ENCODE assay signal across 13 cellular contexts in the genomic region with DNA sequence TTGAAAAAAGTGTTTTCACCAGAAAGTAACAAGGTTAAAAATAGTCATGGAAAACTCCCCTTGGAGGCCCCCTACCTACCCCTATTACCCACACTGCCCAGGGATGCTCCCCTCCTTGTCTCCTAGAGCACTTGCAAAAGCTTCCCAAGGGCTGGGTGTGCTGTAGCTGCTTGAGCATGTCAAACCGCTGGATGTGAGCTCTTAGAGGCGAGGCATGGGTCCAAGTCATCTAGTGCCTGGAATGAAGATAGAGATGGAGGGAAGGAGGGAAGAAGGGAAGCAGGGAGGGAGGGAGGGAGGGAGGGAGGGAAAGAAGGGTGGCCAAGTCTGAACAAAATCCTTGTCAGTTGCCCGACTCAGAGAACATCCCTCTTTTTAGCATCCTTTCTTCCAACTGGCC. TPM values are rescaled to one million over a fixed set of nuclear protein-coding genes. Genes with fewer than 3 reads are reported as not detected.
DNase-seq lines count a peak whose midpoint lies in the region; ATAC-seq and TF ChIP-seq lines count a peak whose summit lies in the region.
"Had no signal": no experiment of that assay in that cellular context is flagged by ENCODE, and none has a peak within 500 bp of the region (broad histone marks: within the 10 kb centered on the region; RNA-seq: fewer than 3 reads in every experiment).

No MANE protein-coding gene starts in this region.

- H3K36me3 Mint-ChIP-seq in chondrocyte (ENCODE audit: low read depth), result no peaks in the 10 kb centered on the region
- no peaks in the 10 kb centered on the region for H3K36me3 Mint-ChIP-seq in stimulated activated naive B cell treated with anti-CD40 and anti-IgM and Interleukin-4, amounts not matched to agents 10 μg/mL and 1 μg/mL and 100 μg/mL, for 72 hours

- no peak for TF ChIP-seq EP300 in ovary (IDR thresholded peaks at IDR 0.05)

- no peak overlapping the region for H3K4me3 Mint-ChIP-seq in chondrocyte (ENCODE audit: unreplicated experiment)
- H3K4me3 Mint-ChIP-seq in stimulated activated naive B cell treated with anti-CD40 and anti-IgM and Interleukin-4, amounts not matched to agents 10 μg/mL and 1 μg/mL and 100 μg/mL, for 72 hours, result no peak overlapping the region
- H3K4me3 Mint-ChIP-seq: activated CD4-positive, alpha-beta T cell treated with anti-CD3 and anti-CD28 coated beads for 36 hours had no signal

- H3K36me3 ChIP-seq in ovary, result no peaks in the 10 kb centered on the region
- H3K36me3 ChIP-seq in vagina, result no peaks in the 10 kb centered on the region
- H3K36me3 ChIP-seq: BLaER1 had no signal

- peak overlapping the region in 1 of 2 donors; percentile 63 for H3K27ac ChIP-seq in ovary
- peak overlapping the region; percentile 81 for H3K27ac ChIP-seq in vagina
- H3K27ac ChIP-seq: BLaER1 had no signal

- intact Hi-C loops in Right ventricle myocardium superior (cut with DNase I) (no loop called here), ovary (cut with DNase I) (no loop called here), vagina (cut with DNase I) (no loop called here)

- WGBS in ovary, 3 donors, result 6 to 14% (median 8%) methylated on average over 3 of the region's 3 CpGs

- DNase-seq in chondrocyte (ENCODE audit: low spot score) (no peak), Right ventricle myocardium superior (peak; percentile 63), ovary (peak in 4 of 5 donors; percentile 54 to 76 (median 68)), vagina (ENCODE audit: extremely low spot score in 2 of 2) (no peak), MV-4-11 (lab: John Stamatoyannopoulos, UW) (no peak)
- no peak for DNase-seq in stimulated activated naive B cell treated with anti-CD40 and anti-IgM and Interleukin-4, amounts not matched to agents 10 μg/mL and 1 μg/mL and 100 μg/mL, for 72 hours
- DNase-seq: activated CD4-positive, alpha-beta T cell treated with anti-CD3 and anti-CD28 coated beads for 36 hours; activated gamma-delta T cell treated with Interleukin-2 at 50 U/mL for 16 hours; DMS79; NCI-H526; T1000 had no signal

- TF ChIP-seq POLR2A in ovary (IDR thresholded peaks at IDR 0.05) (no peak), vagina (IDR thresholded peaks at IDR 0.05) (no peak), GM18505 (IDR thresholded peaks at IDR 0.05; ENCODE audit: borderline replicate concordance, extremely low read depth, insufficient read depth, insufficient read length) (no peak)

- H3K4me3 ChIP-seq in ovary, result no peak overlapping the region
- H3K4me3 ChIP-seq in vagina, result no peak overlapping the region
- H3K4me3 ChIP-seq: BLaER1 had no signal

- H3K27me3 Mint-ChIP-seq in chondrocyte (ENCODE audit: low read depth), result no peaks in the 10 kb centered on the region
- peaks cover 20 to 23% of the 10 kb centered on the region in 2 donors for H3K27me3 Mint-ChIP-seq in stimulated activated naive B cell treated with anti-CD40 and anti-IgM and Interleukin-4, amounts not matched to agents 10 μg/mL and 1 μg/mL and 100 μg/mL, for 72 hours

- peak overlapping the region; percentile 58 for H3K27ac Mint-ChIP-seq in chondrocyte (ENCODE audit: unreplicated experiment)
- no peak overlapping the region for H3K27ac Mint-ChIP-seq in stimulated activated naive B cell treated with anti-CD40 and anti-IgM and Interleukin-4, amounts not matched to agents 10 μg/mL and 1 μg/mL and 100 μg/mL, for 72 hours
- H3K27ac Mint-ChIP-seq: activated CD4-positive, alpha-beta T cell treated with anti-CD3 and anti-CD28 coated beads for 36 hours had no signal

- peak; percentile 67 for ATAC-seq in Right ventricle myocardium superior (ENCODE audit: poor library complexity)
- no peak for ATAC-seq in GM18505 (IDR thresholded peaks at IDR 0.05; ENCODE audit: unreplicated experiment)
- no peak for ATAC-seq in stimulated activated naive B cell treated with anti-CD40 and anti-IgM and Interleukin-4, amounts not matched to agents 10 μg/mL and 1 μg/mL and 100 μg/mL, for 72 hours (replicated peaks)
- ATAC-seq: activated CD4-positive, alpha-beta T cell treated with anti-CD3 and anti-CD28 coated beads for 36 hours had no signal

- H3K27me3 ChIP-seq in ovary (no peaks in the 10 kb centered on the region), vagina (no peaks in the 10 kb centered on the region)
- H3K27me3 ChIP-seq: BLaER1 had no signal

- H3K9me3 Mint-ChIP-seq in chondrocyte (ENCODE audit: low read depth), result no peaks in the 10 kb centered on the region
- no peaks in the 10 kb centered on the region for H3K9me3 Mint-ChIP-seq in stimulated activated naive B cell treated with anti-CD40 and anti-IgM and Interleukin-4, amounts not matched to agents 10 μg/mL and 1 μg/mL and 100 μg/mL, for 72 hours

- peaks cover 27% of the 10 kb centered on the region for H3K4me1 ChIP-seq in ovary (ENCODE audit: insufficient read depth)
- H3K4me1 ChIP-seq in vagina, result peaks cover 88% of the 10 kb centered on the region

- H3K4me1 Mint-ChIP-seq in chondrocyte (ENCODE audit: low read depth), result peaks cover 91% of the 10 kb centered on the region
- peaks cover 4 to 12% of the 10 kb centered on the region in 2 donors for H3K4me1 Mint-ChIP-seq in stimulated activated naive B cell treated with anti-CD40 and anti-IgM and Interleukin-4, amounts not matched to agents 10 μg/mL and 1 μg/mL and 100 μg/mL, for 72 hours

- H3K9me3 ChIP-seq in ovary (no peaks in the 10 kb centered on the region), vagina (no peaks in the 10 kb centered on the region)
- H3K9me3 ChIP-seq: BLaER1 had no signal

- TF ChIP-seq CTCF in chondrocyte (IDR thresholded peaks at IDR 0.05) (no peak), ovary (IDR thresholded peaks at IDR 0.05) (no peak), vagina (IDR thresholded peaks at IDR 0.05) (no peak)

RNA-seq across cellular contexts. Expression of a gene that starts 43.1 kb away (rescaled TPM):
- total RNA-seq in chondrocyte (210 to 446 TPM (median 215 TPM) in 3 replicates), Right ventricle myocardium superior (11.9 TPM), ovary (10 to 100 TPM; 31.4 to 85.0 (median 61.7) TPM), vagina (52.5 TPM)
- polyA plus RNA-seq in ovary, result 10 to 100 TPM; 32.2 to 37.8 TPM

Comparison
In these comparisons a context has a peak if more than half of its experiments do, and no peak if none do; other contexts are left out.
1. DNase-seq: peak in Right ventricle myocardium superior (single experiment) and ovary (4 of 5); none in chondrocyte (single experiment), vagina (0 of 2), stimulated activated naive B cell treated with anti-CD40 and anti-IgM and Interleukin-4, amounts not matched to agents 10 μg/mL and 1 μg/mL and 100 μg/mL, for 72 hours (single experiment) and MV-4-11 (single experiment).